In genomic region chr11:101880208-101880607, GRCh38 we compare ENCODE assay signal across 9 cellular contexts.
A peak's percentile ranks its signal among the peaks of the same experiment; 100 is the strongest.
DNase-seq lines count a peak whose midpoint lies in the region; ATAC-seq and TF ChIP-seq lines count a peak whose summit lies in the region.
"Had no signal": no experiment of that assay in that cellular context is flagged by ENCODE, and none has a peak within 500 bp of the region (broad histone marks: within the 10 kb centered on the region; RNA-seq: fewer than 3 reads in every experiment).

No MANE protein-coding gene starts in this region.

- TF ChIP-seq CTCF in GM12873 (IDR thresholded peaks at IDR 0.05; ENCODE audit: insufficient read depth, low read depth, low read length, missing control alignments) (peak; percentile 55), LNCaP clone FGC (IDR thresholded peaks at IDR 0.05; ENCODE audit: control insufficient read depth, extremely low read depth, insufficient read depth) (peak; percentile 37), nephron progenitor cell (IDR thresholded peaks at IDR 0.05) (peak; percentile 11)

- no peaks in the 10 kb centered on the region for H3K27me3 Mint-ChIP-seq in nephron progenitor cell (ENCODE audit: low read depth, poor library complexity)

- no peak overlapping the region for H3K4me3 Mint-ChIP-seq in nephron progenitor cell

- peaks cover 5% of the 10 kb centered on the region for H3K4me1 Mint-ChIP-seq in nephron progenitor cell

- no peaks in the 10 kb centered on the region for H3K36me3 Mint-ChIP-seq in nephron progenitor cell (ENCODE audit: low read depth)

- no peak overlapping the region for H3K27ac Mint-ChIP-seq in nephron progenitor cell

- H3K4me3 ChIP-seq in LNCaP clone FGC (ENCODE audit: low read depth, low read length): no peak overlapping the region
- H3K4me3 ChIP-seq: K562 had no signal

- DNase-seq in LNCaP clone FGC (ENCODE audit: low read depth) (peak; percentile 30), astrocyte of the hippocampus (ENCODE audit: low read depth, low spot score) (peak; percentile 68), nephron progenitor cell (no peak), COLO829 (ENCODE audit: low spot score) (no peak), globus pallidus (ENCODE audit: low spot score) (no peak)

- peaks cover 8% of the 10 kb centered on the region for H3K9me3 Mint-ChIP-seq in nephron progenitor cell

- ATAC-seq in HG03135 (IDR thresholded peaks at IDR 0.05; ENCODE audit: unreplicated experiment) (no peak), GM19455 (IDR thresholded peaks at IDR 0.05; ENCODE audit: unreplicated experiment) (no peak)
- ATAC-seq: K562 had no signal

Comparison
In these comparisons a context has a peak if more than half of its experiments do, and no peak if none do; other contexts are left out.
1. DNase-seq: peak in LNCaP clone FGC (single experiment) and astrocyte of the hippocampus (single experiment); none in nephron progenitor cell (single experiment), COLO829 (single experiment) and globus pallidus (single experiment).
2. Peak in every context shown above with its lines, with median percentiles within 50 percentile points of each other: CTCF ChIP-seq.